23 cellular contexts compared by ENCODE assay signal in genomic region chr12:107493646-107494045, GRCh38.
DNase-seq lines count a peak whose midpoint lies in the region; ATAC-seq, FAIRE-seq and TF ChIP-seq lines count a peak whose summit lies in the region.
"Had no signal": no experiment of that assay in that cellular context is flagged by ENCODE, and none has a peak within 500 bp of the region (broad histone marks: within the 10 kb centered on the region; RNA-seq: fewer than 3 reads in every experiment).

No MANE protein-coding gene starts in this region.

- DNase-seq in LNCaP clone FGC (ENCODE audit: low read depth) (peak; percentile 92), keratinocyte (ENCODE audit: low read depth, low spot score) (no peak), superior temporal gyrus (ENCODE audit: extremely low spot score) (peak; percentile 15)
- no peak for DNase-seq in stimulated activated naive CD8-positive, alpha-beta T cell treated with anti-CD3 and anti-CD28 coated beads, Interleukin-15, amount 100 ng/mL, for 72 hours
- DNase-seq: Calu3; CD8-positive, alpha-beta memory T cell; DMS153; GDM1; MM.1S; NCI-H1092; NCI-H1436; NCI-H187 treated with DMSO at 0.1 percent for 48 hours; NCI-H2107; NCI-H446 treated with DMSO at 0.1 percent for 48 hours; NCI-H526 treated with DMSO at 0.1 percent for 48 hours; PC-9; SHP77 treated with DMSO at 0.1 percent for 48 hours; SK-N-SH had no signal

- H3K9me1 ChIP-seq in keratinocyte (ENCODE audit: control insufficient read depth, extremely low read depth, insufficient read depth, low read length), result no peaks in the 10 kb centered on the region

- no peak overlapping the region for H3K4me3 Mint-ChIP-seq in stimulated activated naive CD8-positive, alpha-beta T cell treated with anti-CD3 and anti-CD28 coated beads, Interleukin-15, amount 100 ng/mL, for 72 hours

- H3K4me1 ChIP-seq in keratinocyte (ENCODE audit: control insufficient read depth, extremely low read depth, insufficient read depth, low read length), result no peaks in the 10 kb centered on the region

- no peaks in the 10 kb centered on the region for H3K27me3 Mint-ChIP-seq in stimulated activated naive CD8-positive, alpha-beta T cell treated with anti-CD3 and anti-CD28 coated beads, Interleukin-15, amount 100 ng/mL, for 72 hours

- no peaks in the 10 kb centered on the region for H4K20me1 ChIP-seq in keratinocyte (ENCODE audit: control insufficient read depth, extremely low read depth, insufficient read depth, low read length)

- ATAC-seq in stimulated activated naive CD8-positive, alpha-beta T cell treated with anti-CD3 and anti-CD28 coated beads, Interleukin-15, amount 100 ng/mL, for 72 hours, result no peak
- ATAC-seq in GM21390 (IDR thresholded peaks at IDR 0.05; ENCODE audit: unreplicated experiment) (no peak), GM18867 (IDR thresholded peaks at IDR 0.05; ENCODE audit: unreplicated experiment) (no peak)

- H3K27me3 ChIP-seq in keratinocyte (ENCODE audit: control insufficient read depth, extremely low read depth, insufficient read depth, low read length), result no peaks in the 10 kb centered on the region

- no peak overlapping the region for H2AFZ ChIP-seq in keratinocyte (ENCODE audit: control insufficient read depth, low read length)
- H2AFZ ChIP-seq: PC-9 had no signal

- no peak; the same call in 1 of the 2 replicates for TF ChIP-seq CTCF in C4-2B (conservative IDR thresholded peaks at IDR 0.05)
- no peak for TF ChIP-seq CTCF in LNCaP clone FGC (IDR thresholded peaks at IDR 0.05; ENCODE audit: control insufficient read depth, extremely low read depth, insufficient read depth)
- no peak for TF ChIP-seq CTCF in keratinocyte (optimal IDR thresholded peaks at IDR 0.05 in 1 of 3, IDR thresholded peaks at IDR 0.05 in 1 of 3, conservative IDR thresholded peaks at IDR 0.05 in 1 of 3; ENCODE audit: extremely low read depth in 1 of 3, insufficient read depth in 2 of 3, low read length in 3 of 3)

- peak; percentile 36 for FAIRE-seq in keratinocyte (lab: Jason Lieb, UNC)
- FAIRE-seq: GM18507 had no signal

- H3K27ac ChIP-seq in C4-2B (peak overlapping the region; percentile 58; the same call in 1 of the 2 replicates), keratinocyte (ENCODE audit: control insufficient read depth, insufficient read depth, low read length) (no peak overlapping the region)
- H3K27ac ChIP-seq: PC-9, RWPE1 had no signal

- no peak overlapping the region for H3K4me2 ChIP-seq in keratinocyte (ENCODE audit: control insufficient read depth, extremely low read depth, insufficient read depth, low read depth, low read length)
- H3K4me2 ChIP-seq: PC-9, SK-N-SH had no signal

- H3K9ac ChIP-seq in keratinocyte (ENCODE audit: control insufficient read depth, extremely low read depth, insufficient read depth, low read length), result no peak overlapping the region
- H3K9ac ChIP-seq: SK-N-SH had no signal

- peaks cover 6 to 12% of the 10 kb centered on the region in 2 donors for H3K9me3 Mint-ChIP-seq in stimulated activated naive CD8-positive, alpha-beta T cell treated with anti-CD3 and anti-CD28 coated beads, Interleukin-15, amount 100 ng/mL, for 72 hours
- H3K9me3 Mint-ChIP-seq: CD8-positive, alpha-beta memory T cell had no signal

- peaks cover 40% of the 10 kb centered on the region for H3K4me1 Mint-ChIP-seq in stimulated activated naive CD8-positive, alpha-beta T cell treated with anti-CD3 and anti-CD28 coated beads, Interleukin-15, amount 100 ng/mL, for 72 hours

- dilution Hi-C loops in keratinocyte (cut with MboI; ENCODE audit: extremely low pct_ligation_motif_present, low sequenced_read_pairs), result no loop called here

- no peak overlapping the region for H3K27ac Mint-ChIP-seq in stimulated activated naive CD8-positive, alpha-beta T cell treated with anti-CD3 and anti-CD28 coated beads, Interleukin-15, amount 100 ng/mL, for 72 hours

- H3K9me3 ChIP-seq in keratinocyte (ENCODE audit: control insufficient read depth, low read depth, low read length), result no peaks in the 10 kb centered on the region
- H3K9me3 ChIP-seq: SK-N-SH had no signal

- H3K79me2 ChIP-seq in keratinocyte (ENCODE audit: control insufficient read depth, insufficient read depth, low read length), result no peaks in the 10 kb centered on the region

- H3K36me3 ChIP-seq in keratinocyte (ENCODE audit: control insufficient read depth in 2 of 2, extremely low read depth in 1 of 2, insufficient read depth in 2 of 2, low read length in 2 of 2), result no peaks in the 10 kb centered on the region

- H3K4me3 ChIP-seq in LNCaP clone FGC (ENCODE audit: low read depth, low read length) (no peak overlapping the region), keratinocyte (ENCODE audit: control insufficient read depth in 2 of 3, extremely low read depth in 1 of 3, insufficient read depth in 2 of 3, low read depth in 1 of 3, low read length in 3 of 3) (no peak overlapping the region)
- H3K4me3 ChIP-seq: PC-9 had no signal

Comparison
In these comparisons a context has a peak if more than half of its experiments do, and no peak if none do; other contexts are left out.
1. DNase-seq: peak in LNCaP clone FGC (single experiment) and superior temporal gyrus (single experiment); none in keratinocyte (single experiment) and stimulated activated naive CD8-positive, alpha-beta T cell treated with anti-CD3 and anti-CD28 coated beads, Interleukin-15, amount 100 ng/mL, for 72 hours (0 of 2).